In the genomic region with DNA sequence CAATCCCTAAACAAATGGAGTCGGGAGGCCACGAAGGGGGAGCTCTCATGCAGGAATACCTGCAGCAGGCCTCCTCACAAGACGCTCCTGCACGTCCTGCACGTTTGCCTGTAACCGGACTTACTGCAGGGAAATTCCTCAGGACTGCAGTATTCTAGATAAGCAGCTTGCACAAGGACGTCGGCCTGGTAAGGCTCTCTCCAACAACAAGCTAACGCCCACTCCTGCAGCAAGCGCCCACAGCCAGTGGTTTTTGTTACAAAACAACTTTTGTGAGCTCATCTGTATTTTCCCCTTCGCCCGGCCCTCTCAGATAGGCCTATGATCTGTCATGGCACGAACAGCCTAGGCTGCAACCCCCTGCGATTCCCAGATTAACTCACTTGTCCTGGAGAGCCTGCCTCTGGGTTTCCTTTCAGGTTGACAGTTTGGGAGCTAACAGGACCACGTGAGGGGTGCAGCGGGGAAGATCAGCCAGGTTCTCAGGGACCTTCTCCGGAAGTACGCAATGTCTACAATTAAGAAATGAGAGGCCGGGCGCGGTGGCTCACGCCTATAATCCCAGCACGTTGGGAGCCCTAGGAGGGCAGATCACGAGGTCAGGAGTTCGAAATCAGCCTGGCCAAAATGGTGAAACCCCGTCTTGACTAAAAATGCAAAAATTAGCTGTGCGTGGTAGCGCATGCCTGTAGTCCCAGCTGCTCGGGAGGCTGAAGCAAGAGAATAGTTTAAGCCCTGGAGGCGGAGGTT, we compare ENCODE assay signal across 8 cellular contexts. TPM values are rescaled to one million over a fixed set of nuclear protein-coding genes. Genes with fewer than 3 reads are reported as not detected.
DNase-seq lines count a peak whose midpoint lies in the region; ATAC-seq and TF ChIP-seq lines count a peak whose summit lies in the region.

No MANE protein-coding gene starts in this region.

- H3K9ac ChIP-seq in GM23248, result peak overlapping the region; percentile 99

- H3K36me3 Mint-ChIP-seq in activated naive CD8-positive, alpha-beta T cell, result no peaks in the 10 kb centered on the region

- 7 to 8% methylated on average over 30 of the region's 30 CpGs for WGBS in GM23248 (ENCODE audit: low coverage in 1 of 2, low lambda C conversion rate in 2 of 2, missing lambda C conversion rate in 2 of 2), 2 experiments
- 10 to 15% (median 10%) methylated on average over 30 of the region's 30 CpGs for WGBS in heart left ventricle, 4 donors

- H3K36me3 ChIP-seq in GM23248 (ENCODE audit: low read depth), result no peaks in the 10 kb centered on the region
- H3K36me3 ChIP-seq in Peyer's patch, result peaks cover 0 to 15% (median 0%) of the 10 kb centered on the region in 3 donors
- peaks cover 0 to 19% (median 7%) of the 10 kb centered on the region in 9 donors for H3K36me3 ChIP-seq in heart left ventricle

- no peaks in the 10 kb centered on the region for H3K27me3 ChIP-seq in GM23248 (replicated peaks; ENCODE audit: insufficient read depth)
- no peaks in the 10 kb centered on the region for H3K27me3 ChIP-seq in Peyer's patch
- H3K27me3 ChIP-seq in heart left ventricle, result no peaks in the 10 kb centered on the region

- TF ChIP-seq CTCF in Peyer's patch (IDR thresholded peaks at IDR 0.05), result no peak
- no peak for TF ChIP-seq CTCF in heart left ventricle (IDR thresholded peaks at IDR 0.05)
- no peak for TF ChIP-seq CTCF in GM13976 (IDR thresholded peaks at IDR 0.05; ENCODE audit: borderline replicate concordance, control extremely low read depth, extremely low read depth, insufficient read depth, missing control alignments)

- H2AFZ ChIP-seq in GM23248, result peak overlapping the region; percentile 53

- H3K4me1 Mint-ChIP-seq in activated naive CD8-positive, alpha-beta T cell (ENCODE audit: low read depth), result peaks cover 29% of the 10 kb centered on the region

- H3K27ac ChIP-seq in GM23248 (peak overlapping the region; percentile 99), Peyer's patch (peak overlapping the region; percentile 51 to 100 (median 100)), heart left ventricle (peak overlapping the region in 11 of 12 donors; percentile 99 to 100 (median 100))

- no peaks in the 10 kb centered on the region for H3K9me3 Mint-ChIP-seq in activated naive CD8-positive, alpha-beta T cell (ENCODE audit: low read depth)

- H3K4me1 ChIP-seq in GM23248 (ENCODE audit: insufficient read depth), result peaks cover 6% of the 10 kb centered on the region; the same call in 1 of the 2 replicates
- peaks cover 0 to 29% (median 14%) of the 10 kb centered on the region in 4 donors for H3K4me1 ChIP-seq in Peyer's patch
- H3K4me1 ChIP-seq in heart left ventricle, result peaks cover 0 to 39% (median 28%) of the 10 kb centered on the region in 12 donors

- H3K79me2 ChIP-seq in GM23248 (ENCODE audit: insufficient read depth), result peaks cover 40% of the 10 kb centered on the region

- H3K9me2 ChIP-seq in GM23248 (ENCODE audit: insufficient read depth), result no peaks in the 10 kb centered on the region

- H3K27ac Mint-ChIP-seq in activated naive CD8-positive, alpha-beta T cell, result peak overlapping the region; percentile 99

- H3K4me3 ChIP-seq in GM23248 (peak overlapping the region; percentile 92), Peyer's patch (peak overlapping the region; percentile 91 to 100 (median 100)), heart left ventricle (peak overlapping the region; percentile 81 to 100 (median 97))

- H3K9me3 ChIP-seq in GM23248 (ENCODE audit: low read depth) (no peaks in the 10 kb centered on the region), Peyer's patch (no peaks in the 10 kb centered on the region), heart left ventricle (no peaks in the 10 kb centered on the region)

- intact Hi-C loops in heart left ventricle (cut with DNase I), result loop anchor here in 5 of 10 donors (2.0 to 10.0 kb wide), 5 partner anchors 16 to 500 kb away; partner anchors contain the start of genes SSU72 (in 3 of the 5), ATAD3A (in 1 of the 5) and C1orf159 (in 1 of the 5)

- H3F3A ChIP-seq in GM23248 (ENCODE audit: insufficient read depth), result peaks cover 21% of the 10 kb centered on the region

- H3K4me2 ChIP-seq in GM23248 (ENCODE audit: unreplicated experiment), result peak overlapping the region; percentile 94

- H3K27me3 Mint-ChIP-seq in activated naive CD8-positive, alpha-beta T cell, result no peaks in the 10 kb centered on the region

- TF ChIP-seq POLR2A in Peyer's patch (IDR thresholded peaks at IDR 0.05) (no peak), heart left ventricle (IDR thresholded peaks at IDR 0.05) (no peak)

- DNase-seq in GM23248, result peak; percentile 94
- DNase-seq in Peyer's patch, result peak in 2 of 3 donors; percentile 48 to 69
- DNase-seq in heart left ventricle, result peak in 4 of 5 donors; percentile 18 to 61 (median 48)
- DNase-seq in putamen (ENCODE audit: low spot score), result peak; percentile 32
- DNase-seq in GM13976 (ENCODE audit: low spot score), result no peak

- H3K4me3 Mint-ChIP-seq in activated naive CD8-positive, alpha-beta T cell, result peak overlapping the region; percentile 93

- in situ Hi-C loops in GM23248 (cut with MboI) (no loop called here), GM13976 (cut with MboI; ENCODE audit: low sequenced_read_pairs, unreplicated experiment) (no loop called here)

- ATAC-seq in heart left ventricle (peak in 2 of 4 donors; percentile 4 to 6), GM18861 (IDR thresholded peaks at IDR 0.05; ENCODE audit: unreplicated experiment) (no peak), GM18502 (IDR thresholded peaks at IDR 0.05; ENCODE audit: poor library complexity, unreplicated experiment) (no peak)

- H4K20me1 ChIP-seq in GM23248 (ENCODE audit: insufficient read depth), result no peaks in the 10 kb centered on the region

RNA-seq across cellular contexts. Expression of gene MIB2, which starts 0.9 kb away (rescaled TPM):
- total RNA-seq in GM23248 (2014; rRNA removed; shearing (Covaris generic)), result 70.5 and 100 TPM in 2 replicates
- polyA plus RNA-seq in GM23248 (2016; fragmentation: Nextera tagmentation; extraction: Ambion mirVana), result 29.2 and 30.3 TPM in 2 replicates
- 100 to 1,000 TPM in 3 of 4 donors, 10 to 100 TPM in 1; 68.3 to 162 (median 113) TPM for total RNA-seq in Peyer's patch
- 100 to 1,000 TPM in 1 of 9 donors, 10 to 100 TPM in 8; 59.2 to 114 (median 76.3) TPM for total RNA-seq in heart left ventricle
- 100 to 1,000 TPM in 1 of 2 donors, 10 to 100 TPM in 1; 40.7 to 121 TPM for polyA plus RNA-seq in heart left ventricle

RNA-seq across cellular contexts. Expression of gene FNDC10, which starts 14.4 kb away (rescaled TPM):
- total RNA-seq in GM23248 (2014; rRNA removed; shearing (Covaris generic)), result 7.7 and 9.8 TPM in 2 replicates
- polyA plus RNA-seq in GM23248 (2016; fragmentation: Nextera tagmentation; extraction: Ambion mirVana) (3.1 and 3.9 TPM in 2 replicates), heart left ventricle (1 to 10 TPM; 1.1 to 4.6 TPM)
- total RNA-seq in Peyer's patch (1 to 10 TPM; 4.1 to 6.9 (median 5.7) TPM), heart left ventricle (1 to 10 TPM; 1.9 to 6.7 (median 3.6) TPM)

RNA-seq across cellular contexts. Expression of gene MMP23B, which starts 17.6 kb away (rescaled TPM):
- not detected in 2 replicates for total RNA-seq in GM23248 (2014; rRNA removed; shearing (Covaris generic))
- polyA plus RNA-seq in GM23248 (2016; fragmentation: Nextera tagmentation; extraction: Ambion mirVana) (1.1 TPM in 1 of 2 replicates, not detected in the other), heart left ventricle (10 to 100 TPM; 10.4 to 85.9 TPM)
- total RNA-seq in Peyer's patch (1 to 10 TPM; 1.8 to 5.9 (median 4.1) TPM), heart left ventricle (100 to 1,000 TPM in 1 of 9 donors, 10 to 100 TPM in 8; 35.4 to 128 (median 59.0) TPM)

RNA-seq across cellular contexts. Expression of gene SSU72, which starts 39.7 kb away (rescaled TPM):
- 60.8 and 69.2 TPM in 2 replicates for total RNA-seq in GM23248 (2014; rRNA removed; shearing (Covaris generic))
- polyA plus RNA-seq in GM23248 (2016; fragmentation: Nextera tagmentation; extraction: Ambion mirVana), result 195 and 204 TPM in 2 replicates
- total RNA-seq in Peyer's patch, result 100 to 1,000 TPM; 146 to 182 (median 163) TPM
- total RNA-seq in heart left ventricle, result 100 to 1,000 TPM in 5 of 9 donors, 10 to 100 TPM in 4; 76.3 to 160 (median 106) TPM
- 100 to 1,000 TPM; 113 to 138 TPM for polyA plus RNA-seq in heart left ventricle

RNA-seq across cellular contexts. Expression of gene CDK11B, which starts 44.4 kb away (rescaled TPM):
- 8.2 and 11.7 TPM in 2 replicates for total RNA-seq in GM23248 (2014; rRNA removed; shearing (Covaris generic))
- polyA plus RNA-seq in GM23248 (2016; fragmentation: Nextera tagmentation; extraction: Ambion mirVana) (18.2 and 19.1 TPM in 2 replicates), heart left ventricle (10 to 100 TPM; 34.9 to 39.4 TPM)
- total RNA-seq in Peyer's patch (100 to 1,000 TPM in 1 of 4 donors, 10 to 100 TPM in 3; 25.7 to 124 (median 40.9) TPM), heart left ventricle (10 to 100 TPM; 20.4 to 30.9 (median 24.5) TPM)

Comparison
In these comparisons a context has a peak if more than half of its experiments do, and no peak if none do; other contexts are left out.
1. RNA of gene MMP23B, which starts 17.6 kb away (total RNA-seq): 35.4 to 128 TPM in heart left ventricle; 1.8 to 5.9 TPM in Peyer's patch and not detected in GM23248; every median in the first group is over 4 times any median in the second.
2. Peak in every context shown above with its lines, with median percentiles within 50 percentile points of each other: H3K27ac ChIP-seq and H3K4me3 ChIP-seq.